In the genomic region with DNA sequence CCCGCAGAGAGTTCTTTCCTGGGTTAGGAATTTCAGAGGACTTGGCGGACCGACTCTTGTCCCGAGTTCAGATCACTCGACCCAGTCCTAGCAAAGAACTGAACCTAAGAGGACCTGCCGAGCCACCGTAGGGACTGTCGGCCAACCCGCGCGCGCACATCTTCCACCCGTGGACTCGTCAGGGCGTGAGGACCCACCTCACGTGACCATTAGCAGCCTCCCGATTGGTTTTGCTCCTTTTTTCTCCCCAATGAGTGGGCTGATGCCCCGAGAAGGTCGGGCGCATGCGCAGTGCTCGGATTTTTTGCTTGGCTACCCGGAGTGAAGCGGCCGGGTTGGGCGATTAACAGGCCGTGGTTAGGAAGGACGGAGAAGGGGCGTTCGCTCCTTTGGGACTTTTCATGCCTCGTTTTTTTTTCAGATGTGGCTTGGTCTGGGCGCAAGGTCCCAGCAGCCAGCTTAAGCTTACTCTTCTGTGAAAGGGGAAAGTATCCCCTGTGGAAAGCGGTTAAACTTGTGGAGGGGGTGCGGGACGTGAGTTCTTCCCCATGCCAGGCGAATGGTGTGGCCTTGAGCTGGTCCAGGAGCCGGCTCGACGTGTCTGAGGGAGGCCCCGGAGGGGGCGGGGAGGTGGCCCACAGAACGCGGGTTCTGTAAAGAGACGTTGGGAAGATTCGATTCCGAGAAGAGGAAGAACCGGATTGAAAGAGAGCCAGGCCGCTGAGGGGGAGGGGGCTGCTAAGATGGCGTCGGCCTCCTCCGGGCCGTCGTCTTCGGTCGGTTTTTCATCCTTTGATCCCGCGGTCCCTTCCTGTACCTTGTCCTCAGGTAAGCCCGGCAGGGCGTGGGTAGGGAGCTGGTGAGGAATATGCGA, we compare ENCODE assay signal across 1 cellular context.
A peak's percentile ranks its signal among the peaks of the same experiment; 100 is the strongest.
TF ChIP-seq lines count a peak whose summit lies in the region.

A gene with protein sequence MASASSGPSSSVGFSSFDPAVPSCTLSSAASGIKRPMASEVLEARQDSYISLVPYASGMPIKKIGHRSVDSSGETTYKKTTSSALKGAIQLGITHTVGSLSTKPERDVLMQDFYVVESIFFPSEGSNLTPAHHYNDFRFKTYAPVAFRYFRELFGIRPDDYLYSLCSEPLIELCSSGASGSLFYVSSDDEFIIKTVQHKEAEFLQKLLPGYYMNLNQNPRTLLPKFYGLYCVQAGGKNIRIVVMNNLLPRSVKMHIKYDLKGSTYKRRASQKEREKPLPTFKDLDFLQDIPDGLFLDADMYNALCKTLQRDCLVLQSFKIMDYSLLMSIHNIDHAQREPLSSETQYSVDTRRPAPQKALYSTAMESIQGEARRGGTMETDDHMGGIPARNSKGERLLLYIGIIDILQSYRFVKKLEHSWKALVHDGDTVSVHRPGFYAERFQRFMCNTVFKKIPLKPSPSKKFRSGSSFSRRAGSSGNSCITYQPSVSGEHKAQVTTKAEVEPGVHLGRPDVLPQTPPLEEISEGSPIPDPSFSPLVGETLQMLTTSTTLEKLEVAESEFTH (plus strand): TSS at position 299 of the 874 bp plus-strand sequence. CDS start 445 bp downstream, at position 744.

TF ChIP-seq in GM12878, 131 proteins besides CTCF, POLR2A, EP300 and RAD21 (continued from another document and continues in another):
- TF ChIP-seq ZNF384 (IDR thresholded peaks at IDR 0.05; ENCODE audit: borderline replicate concordance, low read depth, low read length) (peak; percentile 46; the same call in 1 of the 2 replicates), JUND (IDR thresholded peaks at IDR 0.05; ENCODE audit: low read depth, low read length) (no peak), TAF1 (IDR thresholded peaks at IDR 0.05; ENCODE audit: borderline replicate concordance, low read depth, low read length) (peak; percentile 78), ZBED1 (IDR thresholded peaks at IDR 0.05; ENCODE audit: borderline replicate concordance) (no peak), BCL3 (IDR thresholded peaks at IDR 0.05; ENCODE audit: borderline replicate concordance, insufficient read depth, low read depth, low read length, poor library complexity, severe bottlenecking) (no peak), SP1 (IDR thresholded peaks at IDR 0.05; ENCODE audit: low read depth, low read length) (peak; percentile 52), RELB (IDR thresholded peaks at IDR 0.05; ENCODE audit: low read depth) (peak; percentile 39; the same call in 1 of the 2 replicates), E4F1 (IDR thresholded peaks at IDR 0.05; ENCODE audit: borderline replicate concordance, partially characterized antibody) (no peak), HDAC6 (IDR thresholded peaks at IDR 0.05; ENCODE audit: unreplicated experiment) (no peak), TCF7 (IDR thresholded peaks at IDR 0.05; ENCODE audit: borderline replicate concordance) (no peak), ZNF622 (IDR thresholded peaks at IDR 0.05) (no peak), RELA (IDR thresholded peaks at IDR 0.05; ENCODE audit: borderline replicate concordance, partially characterized antibody) (peak; percentile 88), ZNF24 (IDR thresholded peaks at IDR 0.05) (no peak), YY1 (IDR thresholded peaks at IDR 0.05; ENCODE audit: low read depth, low read length) (peak; percentile 95), FOXK2 (IDR thresholded peaks at IDR 0.05) (no peak), ESRRA (IDR thresholded peaks at IDR 0.05; ENCODE audit: low read length) (no peak), CREM (IDR thresholded peaks at IDR 0.05; ENCODE audit: low read depth) (no peak), RBBP5 (conservative IDR thresholded peaks at IDR 0.05) (no peak), RUNX3 (IDR thresholded peaks at IDR 0.05; ENCODE audit: low read length) (peak; percentile 39; the same call in 1 of the 2 replicates), DPF2 (IDR thresholded peaks at IDR 0.05) (no peak), STAT3 (IDR thresholded peaks at IDR 0.05; ENCODE audit: low read depth, low read length) (no peak), RCOR1 (conservative IDR thresholded peaks at IDR 0.05; ENCODE audit: low read depth, low read length) (no peak), SUPT20H (IDR thresholded peaks at IDR 0.05; ENCODE audit: borderline replicate concordance, control insufficient read depth, low read depth, low read length) (no peak), SREBF2 (IDR thresholded peaks at IDR 0.05; ENCODE audit: low read length) (no peak), ZNF687 (IDR thresholded peaks at IDR 0.05) (peak; percentile 81), BCL11A (IDR thresholded peaks at IDR 0.05; ENCODE audit: low read depth, low read length) (no peak), SPI1 (IDR thresholded peaks at IDR 0.05; ENCODE audit: borderline replicate concordance, insufficient read depth, low read depth, low read length) (no peak), MEF2B (IDR thresholded peaks at IDR 0.05; ENCODE audit: partially characterized antibody, poor library complexity, severe bottlenecking) (peak; percentile 11), ZNF217 (IDR thresholded peaks at IDR 0.05) (no peak), TCF3 (IDR thresholded peaks at IDR 0.05; ENCODE audit: borderline replicate concordance, insufficient read depth, low read depth, low read length) (no peak), IKZF1 (conservative IDR thresholded peaks at IDR 0.05) (peak; percentile 50)
- TF ChIP-seq, protein P1, sequence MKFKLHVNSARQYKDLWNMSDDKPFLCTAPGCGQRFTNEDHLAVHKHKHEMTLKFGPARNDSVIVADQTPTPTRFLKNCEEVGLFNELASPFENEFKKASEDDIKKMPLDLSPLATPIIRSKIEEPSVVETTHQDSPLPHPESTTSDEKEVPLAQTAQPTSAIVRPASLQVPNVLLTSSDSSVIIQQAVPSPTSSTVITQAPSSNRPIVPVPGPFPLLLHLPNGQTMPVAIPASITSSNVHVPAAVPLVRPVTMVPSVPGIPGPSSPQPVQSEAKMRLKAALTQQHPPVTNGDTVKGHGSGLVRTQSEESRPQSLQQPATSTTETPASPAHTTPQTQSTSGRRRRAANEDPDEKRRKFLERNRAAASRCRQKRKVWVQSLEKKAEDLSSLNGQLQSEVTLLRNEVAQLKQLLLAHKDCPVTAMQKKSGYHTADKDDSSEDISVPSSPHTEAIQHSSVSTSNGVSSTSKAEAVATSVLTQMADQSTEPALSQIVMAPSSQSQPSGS (IDR thresholded peaks at IDR 0.05; ENCODE audit: low read length), result no peak
- TF ChIP-seq, protein P2, sequence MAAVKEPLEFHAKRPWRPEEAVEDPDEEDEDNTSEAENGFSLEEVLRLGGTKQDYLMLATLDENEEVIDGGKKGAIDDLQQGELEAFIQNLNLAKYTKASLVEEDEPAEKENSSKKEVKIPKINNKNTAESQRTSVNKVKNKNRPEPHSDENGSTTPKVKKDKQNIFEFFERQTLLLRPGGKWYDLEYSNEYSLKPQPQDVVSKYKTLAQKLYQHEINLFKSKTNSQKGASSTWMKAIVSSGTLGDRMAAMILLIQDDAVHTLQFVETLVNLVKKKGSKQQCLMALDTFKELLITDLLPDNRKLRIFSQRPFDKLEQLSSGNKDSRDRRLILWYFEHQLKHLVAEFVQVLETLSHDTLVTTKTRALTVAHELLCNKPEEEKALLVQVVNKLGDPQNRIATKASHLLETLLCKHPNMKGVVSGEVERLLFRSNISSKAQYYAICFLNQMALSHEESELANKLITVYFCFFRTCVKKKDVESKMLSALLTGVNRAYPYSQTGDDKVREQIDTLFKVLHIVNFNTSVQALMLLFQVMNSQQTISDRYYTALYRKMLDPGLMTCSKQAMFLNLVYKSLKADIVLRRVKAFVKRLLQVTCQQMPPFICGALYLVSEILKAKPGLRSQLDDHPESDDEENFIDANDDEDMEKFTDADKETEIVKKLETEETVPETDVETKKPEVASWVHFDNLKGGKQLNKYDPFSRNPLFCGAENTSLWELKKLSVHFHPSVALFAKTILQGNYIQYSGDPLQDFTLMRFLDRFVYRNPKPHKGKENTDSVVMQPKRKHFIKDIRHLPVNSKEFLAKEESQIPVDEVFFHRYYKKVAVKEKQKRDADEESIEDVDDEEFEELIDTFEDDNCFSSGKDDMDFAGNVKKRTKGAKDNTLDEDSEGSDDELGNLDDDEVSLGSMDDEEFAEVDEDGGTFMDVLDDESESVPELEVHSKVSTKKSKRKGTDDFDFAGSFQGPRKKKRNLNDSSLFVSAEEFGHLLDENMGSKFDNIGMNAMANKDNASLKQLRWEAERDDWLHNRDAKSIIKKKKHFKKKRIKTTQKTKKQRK (IDR thresholded peaks at IDR 0.05; ENCODE audit: low read depth, low read length), result no peak
- TF ChIP-seq, protein P3, sequence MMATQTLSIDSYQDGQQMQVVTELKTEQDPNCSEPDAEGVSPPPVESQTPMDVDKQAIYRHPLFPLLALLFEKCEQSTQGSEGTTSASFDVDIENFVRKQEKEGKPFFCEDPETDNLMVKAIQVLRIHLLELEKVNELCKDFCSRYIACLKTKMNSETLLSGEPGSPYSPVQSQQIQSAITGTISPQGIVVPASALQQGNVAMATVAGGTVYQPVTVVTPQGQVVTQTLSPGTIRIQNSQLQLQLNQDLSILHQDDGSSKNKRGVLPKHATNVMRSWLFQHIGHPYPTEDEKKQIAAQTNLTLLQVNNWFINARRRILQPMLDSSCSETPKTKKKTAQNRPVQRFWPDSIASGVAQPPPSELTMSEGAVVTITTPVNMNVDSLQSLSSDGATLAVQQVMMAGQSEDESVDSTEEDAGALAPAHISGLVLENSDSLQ (IDR thresholded peaks at IDR 0.05), result no peak; the same call in 1 of the 2 replicates
